Comparison of ENCODE assay signal across 19 cellular contexts in the genomic region with DNA sequence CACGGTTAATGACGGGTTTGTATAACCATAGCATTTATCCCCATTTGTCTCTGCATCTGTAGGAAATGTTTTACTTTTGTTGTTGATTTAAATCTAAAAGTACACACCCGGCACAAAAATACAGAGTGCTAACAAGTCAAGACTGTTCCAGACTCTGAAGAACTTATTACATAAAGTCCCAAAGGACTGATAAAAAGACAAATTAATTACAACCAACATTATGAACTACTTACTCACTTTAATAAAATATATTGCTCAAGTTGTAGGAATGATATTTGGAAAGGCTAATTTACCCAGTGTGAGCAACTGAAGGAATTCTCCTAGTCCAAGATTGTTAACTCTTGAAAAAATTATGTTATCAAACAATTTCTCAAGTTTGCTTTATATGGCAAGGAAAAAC.
"Had no signal": no experiment of that assay in that cellular context is flagged by ENCODE, and none has a peak within 500 bp of the region (broad histone marks: within the 10 kb centered on the region; RNA-seq: fewer than 3 reads in every experiment).

No MANE protein-coding gene starts in this region.

- H3K4me3 ChIP-seq: hepatocyte, testis, upper lobe of right lung had no signal

- H3K27ac ChIP-seq: brain microvascular endothelial cell, hepatocyte, testis, upper lobe of right lung had no signal

- DNase-seq: activated CD4-positive, alpha-beta memory T cell treated with anti-CD3 and anti-CD28 coated beads, Interleukin-2, amount 10 ng/mL, durations not matched to agents 7 days and 5 days; activated CD4-positive, alpha-beta T cell treated with anti-CD3 and anti-CD28 coated beads for 4 hours; activated effector memory CD4-positive, alpha-beta T cell treated with anti-CD3 and anti-CD28 coated beads, Interleukin-2, amount 50 U/mL, for 16 hours; activated T-cell treated with anti-CD3 and anti-CD28 coated beads, Interleukin-2, amount 50 U/mL, for 24 hours; amygdala; brain microvascular endothelial cell; cerebellar nuclear complex; effector memory CD8-positive, alpha-beta T cell; erythroblast; kidney; nucleus accumbens; stimulated activated naive CD8-positive, alpha-beta T cell treated with anti-CD3 and anti-CD28 coated beads, Interleukin-15, Interleukin-2, amounts not matched to agents 100 U/mL and 50 U/mL, for 24 hours; testis; upper lobe of right lung had no signal

- ATAC-seq: activated naive CD4-positive, alpha-beta T cell treated with anti-CD3 and anti-CD28 coated beads, Interleukin-2, amount 50 U/mL, for 72 hours; effector memory CD8-positive, alpha-beta T cell; natural killer cell treated with Interleukin-12 subunit alpha and Interleukin-12 subunit beta and Interleukin-15 and Interleukin-18, amount 100 ng/mL, for 72 hours; right cardiac atrium; stimulated activated naive CD8-positive, alpha-beta T cell treated with anti-CD3 and anti-CD28 coated beads, Interleukin-15, Interleukin-2, amounts not matched to agents 100 U/mL and 50 U/mL, for 24 hours; upper lobe of right lung; WTC11 had no signal
